12 cellular contexts compared by ENCODE assay signal in genomic region chr5:849651-850301, GRCh38. TPM values are rescaled to one million over a fixed set of nuclear protein-coding genes. Genes with fewer than 3 reads are reported as not detected.
DNase-seq lines count a peak whose midpoint lies in the region; ATAC-seq and TF ChIP-seq lines count a peak whose summit lies in the region.
"Had no signal": no experiment of that assay in that cellular context is flagged by ENCODE, and none has a peak within 500 bp of the region (broad histone marks: within the 10 kb centered on the region; RNA-seq: fewer than 3 reads in every experiment).

No MANE protein-coding gene starts in this region.

- H3K4me1 ChIP-seq in mucosa of descending colon (ENCODE audit: low read depth) (no peaks in the 10 kb centered on the region), upper lobe of right lung (no peaks in the 10 kb centered on the region)

- intact Hi-C loops in head of caudate nucleus (cut with DNase I) = no loop called here
- intact Hi-C loops in mucosa of descending colon (cut with DNase I, micrococcal nuclease) = no loop called here
- intact Hi-C loops in upper lobe of right lung (cut with DNase I) = no loop called here

- peak; percentile 57 for DNase-seq in activated effector memory CD4-positive, alpha-beta T cell treated with anti-CD3 and anti-CD28 coated beads, Interleukin-2, amount 50 U/mL, for 16 hours
- DNase-seq in activated effector memory CD4-positive, alpha-beta T cell treated with Interleukin-2 at 50 U/mL for 16 hours = no peak
- DNase-seq in head of caudate nucleus (peak in 36 of 42 donors; percentile 11 to 80 (median 42)), mucosa of descending colon (peak in 2 of 3 donors; percentile 19 to 43), upper lobe of right lung (peak; percentile 64), kidney glomerular epithelial cell (lab: John Stamatoyannopoulos, UW) (no peak), hepatic stellate cell (ENCODE audit: low spot score) (no peak), Ammon's horn (ENCODE audit: low spot score) (no peak)
- DNase-seq: activated T-cell treated with anti-CD3 and anti-CD28 coated beads, Interleukin-2, amount 50 U/mL, for 72 hours; erythroblast; immature natural killer cell; Kasumi-1 had no signal

- H3K27me3 ChIP-seq in upper lobe of right lung = peaks cover 19% of the 10 kb centered on the region

- ATAC-seq in mucosa of descending colon (peak; percentile 76), upper lobe of right lung (peak; percentile 46)
- ATAC-seq: activated T-cell treated with anti-CD3 and anti-CD28 coated beads, Interleukin-2, amount 50 U/mL, for 72 hours had no signal

- H3K9me3 ChIP-seq in mucosa of descending colon (no peaks in the 10 kb centered on the region), upper lobe of right lung (no peaks in the 10 kb centered on the region)

- no peak overlapping the region for H3K27ac ChIP-seq in upper lobe of right lung

- TF ChIP-seq CTCF in mucosa of descending colon (IDR thresholded peaks at IDR 0.05) (no peak), upper lobe of right lung (IDR thresholded peaks at IDR 0.05) (no peak)

- H3K36me3 ChIP-seq in mucosa of descending colon (ENCODE audit: low read depth) (no peaks in the 10 kb centered on the region), upper lobe of right lung (no peaks in the 10 kb centered on the region)

- H3K4me3 ChIP-seq in mucosa of descending colon (no peak overlapping the region), upper lobe of right lung (peak overlapping the region; percentile 21)

RNA-seq across cellular contexts. Expression of gene ZDHHC11, which starts 1.0 kb away (rescaled TPM):
- 10 to 100 TPM in 1 of 3 donors, 1 to 10 TPM in 2; 4.6 to 11.1 (median 7.0) TPM for total RNA-seq in mucosa of descending colon
- 12.6 TPM for total RNA-seq in upper lobe of right lung

RNA-seq across cellular contexts. Expression of gene BRD9, which starts 42.8 kb away (rescaled TPM):
- 10 to 100 TPM; 30.8 to 46.5 (median 36.7) TPM for total RNA-seq in mucosa of descending colon
- 33.8 TPM for total RNA-seq in upper lobe of right lung

RNA-seq across cellular contexts. Expression of gene TRIP13, which starts 42.9 kb away (rescaled TPM):
- total RNA-seq in mucosa of descending colon = 1 to 10 TPM; 1.4 to 7.1 (median 2.1) TPM
- 0.81 TPM for total RNA-seq in upper lobe of right lung

Comparison
In these comparisons a context has a peak if more than half of its experiments do, and no peak if none do; other contexts are left out.
1. DNase-seq: peak in activated effector memory CD4-positive, alpha-beta T cell treated with anti-CD3 and anti-CD28 coated beads, Interleukin-2, amount 50 U/mL, for 16 hours (single experiment), head of caudate nucleus (36 of 42), mucosa of descending colon (2 of 3) and upper lobe of right lung (single experiment); none in activated effector memory CD4-positive, alpha-beta T cell treated with Interleukin-2 at 50 U/mL for 16 hours (single experiment), kidney glomerular epithelial cell (single experiment), hepatic stellate cell (single experiment) and Ammon's horn (single experiment).